Comparison of ENCODE assay signal across 35 cellular contexts in genomic region chr7:157821959-157822687, GRCh38.
"Had no signal": no experiment of that assay in that cellular context is flagged by ENCODE, and none has a peak within 500 bp of the region (broad histone marks: within the 10 kb centered on the region; RNA-seq: fewer than 3 reads in every experiment).

No MANE protein-coding gene starts in this region.

- H3K27me3 ChIP-seq: MG63 had no signal

- H3K4me3 ChIP-seq: MG63 had no signal

- H3K36me3 ChIP-seq: MG63 had no signal

- DNase-seq: Karpas-422, Kasumi-1, MG63, MM.1S, MV-4-11, NCI-H1048, NCI-H1092, NCI-H1092 treated with DMSO at 0.1 percent for 48 hours, NCI-H1105, NCI-H1105 treated with DMSO at 0.1 percent for 48 hours, NCI-H1417, NCI-H1417 treated with DMSO at 0.1 percent for 48 hours, NCI-H1436, NCI-H1436 treated with DMSO at 0.1 percent for 48 hours, NCI-H146, NCI-H1694, NCI-H1694 treated with DMSO at 0.1 percent for 48 hours, NCI-H187, NCI-H187 treated with DMSO at 0.1 percent for 48 hours, NCI-H1930, NCI-H2029, NCI-H2029 treated with DMSO at 0.1 percent for 48 hours, NCI-H2081, NCI-H2081 treated with DMSO at 0.1 percent for 48 hours, NCI-H2107, NCI-H2171, NCI-H2171 treated with DMSO at 0.1 percent for 48 hours, NCI-H2227 treated with DMSO at 0.1 percent for 48 hours, NCI-H226, NCI-H345, NCI-H446, NCI-H446 treated with DMSO at 0.1 percent for 48 hours, NCI-H510A, NCI-H510A treated with DMSO at 0.1 percent for 48 hours, NCI-H524 had no signal

- H3K9me3 ChIP-seq: MG63 had no signal
